25 cellular contexts compared by ENCODE assay signal in genomic region chr6:116382587-116382986, GRCh38. TPM values are rescaled to one million over a fixed set of nuclear protein-coding genes. Genes with fewer than 3 reads are reported as not detected.
A peak's percentile ranks its signal among the peaks of the same experiment; 100 is the strongest.
DNase-seq lines count a peak whose midpoint lies in the region; ATAC-seq and TF ChIP-seq lines count a peak whose summit lies in the region.
"Had no signal": no experiment of that assay in that cellular context is flagged by ENCODE, and none has a peak within 500 bp of the region (broad histone marks: within the 10 kb centered on the region; RNA-seq: fewer than 3 reads in every experiment).

No MANE protein-coding gene starts in this region.

- H3K4me1 Mint-ChIP-seq in MCF 10A (ENCODE audit: insufficient read depth, unreplicated experiment) (peaks cover 55% of the 10 kb centered on the region), memory B cell (peaks cover 41% of the 10 kb centered on the region)

- no peak overlapping the region for H3K4me3 Mint-ChIP-seq in MCF 10A (ENCODE audit: unreplicated experiment)
- no peak overlapping the region for H3K4me3 Mint-ChIP-seq in memory B cell
- H3K4me3 Mint-ChIP-seq: CD8-positive, alpha-beta T cell; H9 had no signal

- peak; percentile 54 for DNase-seq in MCF 10A (ENCODE audit: unreplicated experiment)
- no peak for DNase-seq in breast epithelium (ENCODE audit: low spot score in 2 of 2)
- DNase-seq in mammary epithelial cell = peak; percentile 50
- no peak for DNase-seq in memory B cell (ENCODE audit: low spot score in 2 of 2)
- no peak for DNase-seq in testis
- DNase-seq in dedifferentiated amniotic fluid mesenchymal stem cell (ENCODE audit: extremely low spot score) = no peak
- no peak for DNase-seq in omental fat pad (ENCODE audit: low spot score)
- DNase-seq: AML-193; C1 segment of cervical spinal cord; Calu3; CD8-positive, alpha-beta T cell; DMS153; H9; KG1; NCI-H1105 treated with DMSO at 0.1 percent for 48 hours; NCI-H1694; NCI-H2081; NCI-H2171; NCI-H526; Peyer's patch had no signal

- H3K36me3 ChIP-seq in breast epithelium (no peaks in the 10 kb centered on the region), mammary epithelial cell (ENCODE audit: insufficient read depth, low read length) (peaks cover 2% of the 10 kb centered on the region), testis (ENCODE audit: low read depth, missing control alignments) (no peaks in the 10 kb centered on the region)
- H3K36me3 ChIP-seq: Peyer's patch, SJSA1 had no signal

- CTCF ChIA-PET in MCF 10A (lab: Yijun Ruan, JAX) (no interaction called here), mammary epithelial cell (lab: Charles Lee; ENCODE audit: low non-redundant PET) (no interaction called here)

- no peak overlapping the region for H2AFZ ChIP-seq in mammary epithelial cell (ENCODE audit: low read depth, low read length)

- in situ Hi-C loops in mammary epithelial cell (cut with MboI; ENCODE audit: low sequenced_read_pairs in 2 of 2) = no loop called here

- H3K4me1 ChIP-seq in breast epithelium = no peaks in the 10 kb centered on the region
- H3K4me1 ChIP-seq in mammary epithelial cell (ENCODE audit: insufficient read depth, low read length) = peaks cover 78% of the 10 kb centered on the region
- peaks cover 16% of the 10 kb centered on the region for H3K4me1 ChIP-seq in testis

- H3K27me3 ChIP-seq in breast epithelium (no peaks in the 10 kb centered on the region), mammary epithelial cell (ENCODE audit: insufficient read depth, low read length) (no peaks in the 10 kb centered on the region), testis (no peaks in the 10 kb centered on the region)
- H3K27me3 ChIP-seq: Peyer's patch, SJSA1 had no signal

- intact Hi-C loops in MCF 10A (cut with micrococcal nuclease) (no loop called here), breast epithelium (cut with DNase I; ENCODE audit: low total_unique reads) (no loop called here), mammary epithelial cell (cut with micrococcal nuclease) (no loop called here), testis (cut with DNase I; ENCODE audit: low total_unique reads) (no loop called here)

- peak overlapping the region; percentile 14 for H3K4me2 ChIP-seq in mammary epithelial cell (ENCODE audit: insufficient read depth, low read depth, low read length)

- no TSS peak for BruUV-seq in MCF 10A (replicated peaks; lab: Mats Ljungman, UMichigan)
- no TSS peak for BruUV-seq in mammary epithelial cell (replicated peaks; lab: Mats Ljungman, UMichigan)

- H3K79me2 ChIP-seq in mammary epithelial cell (ENCODE audit: insufficient read depth, low read length) = peaks cover 85% of the 10 kb centered on the region

- no peaks in the 10 kb centered on the region for H4K20me1 ChIP-seq in mammary epithelial cell (ENCODE audit: insufficient read depth, low read length)

- no peak for ATAC-seq in memory B cell (ENCODE audit: low read depth)
- no peak for ATAC-seq in HG02852 (IDR thresholded peaks at IDR 0.05; ENCODE audit: unreplicated experiment)
- ATAC-seq in omental fat pad (ENCODE audit: low FRiP score) = no peak
- ATAC-seq: CD8-positive, alpha-beta T cell; Right ventricle myocardium inferior had no signal

- no peak overlapping the region for H3K9ac ChIP-seq in mammary epithelial cell (ENCODE audit: insufficient read depth, low read length)

- H3K9me3 ChIP-seq in breast epithelium = no peaks in the 10 kb centered on the region
- peaks cover 3% of the 10 kb centered on the region for H3K9me3 ChIP-seq in mammary epithelial cell (replicated peaks; ENCODE audit: insufficient read depth, low read length)
- no peaks in the 10 kb centered on the region for H3K9me3 ChIP-seq in testis
- H3K9me3 ChIP-seq: Peyer's patch, SJSA1 had no signal

- TF ChIP-seq POLR2A in breast epithelium (IDR thresholded peaks at IDR 0.05) = no peak
- TF ChIP-seq POLR2A in testis (IDR thresholded peaks at IDR 0.05) = no peak

- no peak overlapping the region for H3K4me3 ChIP-seq in breast epithelium
- no peak overlapping the region for H3K4me3 ChIP-seq in mammary epithelial cell (replicated peaks in 1 of 3; ENCODE audit: insufficient read depth in 1 of 3, low read depth in 2 of 3, low read length in 3 of 3)
- H3K4me3 ChIP-seq in testis = no peak overlapping the region
- H3K4me3 ChIP-seq: Peyer's patch, SJSA1 had no signal

- dilution Hi-C loops in mammary epithelial cell (cut with HindIII; ENCODE audit: low sequenced_read_pairs) = no loop called here

- H3K9me3 Mint-ChIP-seq in MCF 10A (ENCODE audit: unreplicated experiment) (no peaks in the 10 kb centered on the region), memory B cell (no peaks in the 10 kb centered on the region)
- H3K9me3 Mint-ChIP-seq: CD8-positive, alpha-beta T cell; H9 had no signal

- H3K27ac Mint-ChIP-seq in MCF 10A (ENCODE audit: low read depth, unreplicated experiment) (peak overlapping the region; percentile 41), memory B cell (peak overlapping the region; percentile 26)
- H3K27ac Mint-ChIP-seq: CD8-positive, alpha-beta T cell; H9 had no signal

- no peaks in the 10 kb centered on the region for H3K27me3 Mint-ChIP-seq in MCF 10A (ENCODE audit: insufficient read depth, unreplicated experiment)
- H3K27me3 Mint-ChIP-seq in memory B cell = no peaks in the 10 kb centered on the region

- H3K27ac ChIP-seq in breast epithelium (no peak overlapping the region), mammary epithelial cell (ENCODE audit: insufficient read depth, low read depth, low read length) (peak overlapping the region; percentile 31), testis (peak overlapping the region; percentile 18 to 73)
- H3K27ac ChIP-seq: 22Rv1, HL-60, Peyer's patch, SJSA1 had no signal

- TF ChIP-seq CTCF in MCF 10A (IDR thresholded peaks at IDR 0.05; ENCODE audit: unreplicated experiment) (no peak), breast epithelium (IDR thresholded peaks at IDR 0.05) (no peak), mammary epithelial cell (conservative IDR thresholded peaks at IDR 0.05 in 1 of 2, IDR thresholded peaks at IDR 0.05 in 1 of 2; ENCODE audit: extremely low read depth in 1 of 2, insufficient read depth in 1 of 2, low read depth in 1 of 2, low read length in 2 of 2) (no peak), testis (IDR thresholded peaks at IDR 0.05) (no peak), omental fat pad (IDR thresholded peaks at IDR 0.05) (no peak)

- POLR2A ChIA-PET in MCF 10A (lab: Yijun Ruan, JAX) = interaction anchor here (0.9 to 3.1 kb wide), 3 partner anchors 11 to 103 kb away, joined by 3 to 24 read pairs (median 4); partner anchors contain the start of genes DSE and TSPYL1

- H3K36me3 Mint-ChIP-seq in MCF 10A (ENCODE audit: insufficient read depth, unreplicated experiment) (no peaks in the 10 kb centered on the region), memory B cell (peaks cover 8% of the 10 kb centered on the region)
- H3K36me3 Mint-ChIP-seq: CD8-positive, alpha-beta T cell had no signal

- whole genome bisulfite sequencing in mammary epithelial cell (ENCODE audit: low coverage, missing lambda C conversion rate) = 83% methylated on average over 1 of the region's 1 CpG
- 95 to 97% methylated on average over 1 of the region's 1 CpG for WGBS in testis, 2 donors

RNA-seq across cellular contexts. Expression of gene DSE, which starts 11.8 kb away (rescaled TPM):
- total RNA-seq in MCF 10A (2022) (66.0 and 86.5 TPM in 2 replicates), breast epithelium (100 to 1,000 TPM in 1 of 3 donors, 10 to 100 TPM in 2; 40.6 to 133 (median 50.9) TPM), mammary epithelial cell (100 to 1,000 TPM; 116 to 175 TPM), testis (10 to 100 TPM; 35.1 to 49.3 TPM), omental fat pad (100 to 1,000 TPM in 2 of 4 donors, 10 to 100 TPM in 2; 80.9 to 145 (median 100) TPM)
- polyA plus RNA-seq in mammary epithelial cell (66.9 TPM), testis (ENCODE audit: insufficient read depth, low read depth, low replicate concordance) (31.5 TPM)
- 137 TPM for polyA minus RNA-seq in mammary epithelial cell

Comparison
In these comparisons a context has a peak if more than half of its experiments do, and no peak if none do; other contexts are left out.
1. DNase-seq: peak in MCF 10A (single experiment) and mammary epithelial cell (single experiment); none in breast epithelium (0 of 2), memory B cell (0 of 2), testis (single experiment), dedifferentiated amniotic fluid mesenchymal stem cell (single experiment) and omental fat pad (single experiment).
2. H3K27ac ChIP-seq: peak in mammary epithelial cell (single experiment) and testis (2 of 2); none in breast epithelium (0 of 2).